In genomic region chr17:78023042-78023441, GRCh38 we compare ENCODE assay signal across 15 cellular contexts.
A peak's percentile ranks its signal among the peaks of the same experiment; 100 is the strongest.
DNase-seq lines count a peak whose midpoint lies in the region; ATAC-seq and TF ChIP-seq lines count a peak whose summit lies in the region.
"Had no signal": no experiment of that assay in that cellular context is flagged by ENCODE, and none has a peak within 500 bp of the region (broad histone marks: within the 10 kb centered on the region; RNA-seq: fewer than 3 reads in every experiment).

No MANE protein-coding gene starts in this region.

- no peak for ATAC-seq in activated naive CD8-positive, alpha-beta T cell treated with anti-CD3 and anti-CD28 coated beads, Interleukin-2, amount 50 U/mL, for 24 hours
- ATAC-seq in SK-N-SH treated with all-trans-retinoic acid at 6 μM for 48 hours (peak; percentile 6; the same call in 2 of the 3 replicates), HG02763 (IDR thresholded peaks at IDR 0.05; ENCODE audit: unreplicated experiment) (no peak)
- ATAC-seq: A549 had no signal

- peak overlapping the region; percentile 18 for H3K27ac Mint-ChIP-seq in activated naive CD8-positive, alpha-beta T cell
- no peak overlapping the region for H3K27ac Mint-ChIP-seq in activated naive CD8-positive, alpha-beta T cell treated with anti-CD3 and anti-CD28 coated beads, Interleukin-2, amount 50 U/mL, for 24 hours

- no peak for DNase-seq in activated naive CD8-positive, alpha-beta T cell treated with anti-CD3 and anti-CD28 coated beads, Interleukin-2, amount 50 U/mL, for 24 hours
- DNase-seq in fibroblast of mammary gland (ENCODE audit: low read depth) (peak; percentile 35), posterior cingulate gyrus (no peak)
- no peak for DNase-seq in activated naive CD4-positive, alpha-beta T cell treated with anti-CD3 and anti-CD28 coated beads, Interleukin-2, amount 50 U/mL, for 16 hours
- DNase-seq: CD4-positive, alpha-beta memory T cell; DMS153; DMS79; GF-D8 had no signal

- no peak overlapping the region for H3K4me3 ChIP-seq in fibroblast of mammary gland (ENCODE audit: control insufficient read depth, low read depth, low read length)
- H3K4me3 ChIP-seq: A549, BLaER1, HAP-1 had no signal

- peaks cover 43% of the 10 kb centered on the region for H3K4me1 Mint-ChIP-seq in activated naive CD8-positive, alpha-beta T cell (ENCODE audit: low read depth)
- H3K4me1 Mint-ChIP-seq in activated naive CD8-positive, alpha-beta T cell treated with anti-CD3 and anti-CD28 coated beads, Interleukin-2, amount 50 U/mL, for 24 hours: peaks cover 25% of the 10 kb centered on the region

- H3K9me3 Mint-ChIP-seq in activated naive CD8-positive, alpha-beta T cell (ENCODE audit: low read depth): no peaks in the 10 kb centered on the region
- no peaks in the 10 kb centered on the region for H3K9me3 Mint-ChIP-seq in activated naive CD8-positive, alpha-beta T cell treated with anti-CD3 and anti-CD28 coated beads, Interleukin-2, amount 50 U/mL, for 24 hours
- H3K9me3 Mint-ChIP-seq: CD4-positive, alpha-beta memory T cell had no signal

- no peaks in the 10 kb centered on the region for H3K36me3 Mint-ChIP-seq in activated naive CD8-positive, alpha-beta T cell
- peaks cover 2% of the 10 kb centered on the region for H3K36me3 Mint-ChIP-seq in activated naive CD8-positive, alpha-beta T cell treated with anti-CD3 and anti-CD28 coated beads, Interleukin-2, amount 50 U/mL, for 24 hours (ENCODE audit: low read depth)
- H3K36me3 Mint-ChIP-seq: CD14-positive monocyte had no signal

- H3K4me3 Mint-ChIP-seq in activated naive CD8-positive, alpha-beta T cell: no peak overlapping the region
- H3K4me3 Mint-ChIP-seq in activated naive CD8-positive, alpha-beta T cell treated with anti-CD3 and anti-CD28 coated beads, Interleukin-2, amount 50 U/mL, for 24 hours: no peak overlapping the region
- H3K4me3 Mint-ChIP-seq: CD14-positive monocyte; CD4-positive, alpha-beta memory T cell had no signal

- H3K27me3 Mint-ChIP-seq in activated naive CD8-positive, alpha-beta T cell: no peaks in the 10 kb centered on the region
- H3K27me3 Mint-ChIP-seq in activated naive CD8-positive, alpha-beta T cell treated with anti-CD3 and anti-CD28 coated beads, Interleukin-2, amount 50 U/mL, for 24 hours: no peaks in the 10 kb centered on the region
- H3K27me3 Mint-ChIP-seq: CD4-positive, alpha-beta memory T cell had no signal

- no peak for TF ChIP-seq CTCF in fibroblast of mammary gland (conservative IDR thresholded peaks at IDR 0.05; ENCODE audit: control insufficient read depth, insufficient read depth, low read depth, low read length)

- intact Hi-C loops in posterior cingulate gyrus (cut with DNase I): no loop called here

TF ChIP-seq in SK-N-SH treated with all-trans-retinoic acid at 6 μM for 48 hours, 23 proteins besides CTCF, POLR2A, EP300 and RAD21:
- TF ChIP-seq ZC3H10 (CRISPR knock-in tag; IDR thresholded peaks at IDR 0.05): no peak
- TF ChIP-seq TCF4 (CRISPR knock-in tag; IDR thresholded peaks at IDR 0.05; ENCODE audit: borderline replicate concordance): no peak
- TF ChIP-seq ZFP3 (CRISPR knock-in tag; IDR thresholded peaks at IDR 0.05): no peak
- TF ChIP-seq TOX (CRISPR knock-in tag; IDR thresholded peaks at IDR 0.05; ENCODE audit: borderline replicate concordance): no peak
- TF ChIP-seq CSRNP3 (CRISPR knock-in tag; IDR thresholded peaks at IDR 0.05): no peak
- TF ChIP-seq RARB (CRISPR knock-in tag; IDR thresholded peaks at IDR 0.05): no peak
- TF ChIP-seq ZNF70 (CRISPR knock-in tag; IDR thresholded peaks at IDR 0.05): no peak
- no peak for TF ChIP-seq PPARA (CRISPR knock-in tag; IDR thresholded peaks at IDR 0.05; ENCODE audit: borderline replicate concordance)
- TF ChIP-seq BACH2 (CRISPR knock-in tag; IDR thresholded peaks at IDR 0.05; ENCODE audit: borderline replicate concordance): no peak
- TF ChIP-seq ZFP30 (CRISPR knock-in tag; IDR thresholded peaks at IDR 0.05): no peak
